Comparison of ENCODE assay signal across 21 cellular contexts in the genomic region with DNA sequence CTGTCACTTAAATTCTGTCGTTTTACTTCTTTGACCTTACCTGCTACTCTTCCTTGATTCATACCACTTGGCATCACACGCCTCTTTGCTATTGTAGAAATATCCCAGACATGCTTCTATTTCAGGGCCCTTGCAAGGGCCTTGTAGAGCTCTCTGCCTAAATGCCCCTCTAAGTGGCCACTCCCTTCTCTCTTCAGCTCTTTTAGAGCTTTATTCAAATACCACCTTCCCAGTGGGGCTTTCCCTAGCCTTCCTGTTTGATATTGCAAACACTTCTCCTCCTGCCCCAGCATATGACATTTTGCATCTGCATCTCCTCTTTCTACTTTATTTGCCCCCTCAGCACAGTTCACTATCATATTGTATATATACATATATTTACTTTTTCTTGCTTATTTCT. TPM values are rescaled to one million over a fixed set of nuclear protein-coding genes. Genes with fewer than 3 reads are reported as not detected.
DNase-seq lines count a peak whose midpoint lies in the region; ATAC-seq and TF ChIP-seq lines count a peak whose summit lies in the region.
"Had no signal": no experiment of that assay in that cellular context is flagged by ENCODE, and none has a peak within 500 bp of the region (broad histone marks: within the 10 kb centered on the region; RNA-seq: fewer than 3 reads in every experiment).

No MANE protein-coding gene starts in this region.

- DNase-seq in activated T-cell treated with anti-CD3 and anti-CD28 coated beads, Interleukin-2, amount 50 U/mL, for 4 hours = no peak
- DNase-seq in activated T-cell treated with anti-CD3 and anti-CD28 coated beads for 4 hours (no peak), GM23338 (ENCODE audit: low spot score) (peak; percentile 30), NOMO-1 treated with DMSO at 0.1 percent for 48 hours (lab: John Stamatoyannopoulos, UW; ENCODE audit: unreplicated experiment) (no peak), H9 (no peak)
- peak; percentile 24 for DNase-seq in stimulated activated naive B cell treated with anti-CD40 and anti-IgM and Interleukin-4, amounts not matched to agents 10 μg/mL and 1 μg/mL and 100 μg/mL, for 72 hours
- no peak for DNase-seq in stimulated activated CD4-positive, alpha-beta T cell treated with anti-CD3 and anti-CD28 coated beads, Interleukin-4, amount 100 ng/mL, for 1 hour
- DNase-seq: activated CD4-positive, alpha-beta T cell treated with anti-CD3 and anti-CD28 coated beads, Interleukin-2, amount 10 ng/mL, durations not matched to agents 24 days and 14 days; activated T-cell treated with anti-CD3 and anti-CD28 coated beads, Interleukin-2, amount 50 U/mL, for 48 hours; CD8-positive, alpha-beta memory T cell; effector memory CD4-positive, alpha-beta T cell; kidney; ovary; SHP77 treated with DMSO at 0.1 percent for 48 hours; stimulated activated naive CD4-positive, alpha-beta T cell treated with Interleukin-2 at 50 U/mL for 16 hours; T-helper 9 cell had no signal

- no peak overlapping the region for H3K18ac ChIP-seq in H9 (ENCODE audit: insufficient read length, low read depth, low read length)

- H2BK12ac ChIP-seq in H9 (ENCODE audit: insufficient read length, low read depth, low read length) = no peak overlapping the region

- H2BK20ac ChIP-seq in H9 (ENCODE audit: low read depth, low read length, poor library complexity, severe bottlenecking) = no peak overlapping the region

- no peak overlapping the region for H3K27ac Mint-ChIP-seq in GM23338
- peak overlapping the region; percentile 1 for H3K27ac Mint-ChIP-seq in stimulated activated naive B cell treated with anti-CD40 and anti-IgM and Interleukin-4, amounts not matched to agents 10 μg/mL and 1 μg/mL and 100 μg/mL, for 72 hours
- peak overlapping the region in 1 of 3 experiments; percentile 69; a peak in 3 of 7 replicates for H3K27ac Mint-ChIP-seq in H9
- H3K27ac Mint-ChIP-seq: activated CD4-positive, alpha-beta T cell treated with anti-CD3 and anti-CD28 coated beads, Interleukin-2, amount 10 ng/mL, durations not matched to agents 24 days and 14 days; CD8-positive, alpha-beta memory T cell had no signal

- H3K9me3 Mint-ChIP-seq in activated T-cell treated with anti-CD3 and anti-CD28 coated beads, Interleukin-2, amount 50 U/mL, for 4 hours = no peaks in the 10 kb centered on the region
- H3K9me3 Mint-ChIP-seq in GM23338 (no peaks in the 10 kb centered on the region), H9 (no peaks in the 10 kb centered on the region)
- H3K9me3 Mint-ChIP-seq in stimulated activated naive B cell treated with anti-CD40 and anti-IgM and Interleukin-4, amounts not matched to agents 10 μg/mL and 1 μg/mL and 100 μg/mL, for 72 hours = peaks cover 2 to 5% of the 10 kb centered on the region in 2 donors
- H3K9me3 Mint-ChIP-seq: activated CD4-positive, alpha-beta T cell treated with anti-CD3 and anti-CD28 coated beads, Interleukin-2, amount 10 ng/mL, durations not matched to agents 24 days and 14 days; CD8-positive, alpha-beta memory T cell; central memory CD8-positive, alpha-beta T cell had no signal

- H3K4me3 Mint-ChIP-seq in activated T-cell treated with anti-CD3 and anti-CD28 coated beads, Interleukin-2, amount 50 U/mL, for 4 hours = no peak overlapping the region
- H3K4me3 Mint-ChIP-seq in GM23338 (no peak overlapping the region), H9 (no peak overlapping the region)
- H3K4me3 Mint-ChIP-seq in stimulated activated naive B cell treated with anti-CD40 and anti-IgM and Interleukin-4, amounts not matched to agents 10 μg/mL and 1 μg/mL and 100 μg/mL, for 72 hours = peak overlapping the region; percentile 50 to 52
- H3K4me3 Mint-ChIP-seq: activated CD4-positive, alpha-beta T cell treated with anti-CD3 and anti-CD28 coated beads, Interleukin-2, amount 10 ng/mL, durations not matched to agents 24 days and 14 days; CD8-positive, alpha-beta memory T cell; central memory CD8-positive, alpha-beta T cell had no signal

- 0 out of 2 replicates have a peak, but pooled peaks cover 6% of the 10 kb centered on the region for H3F3A ChIP-seq in GM23338 (replicated peaks; ENCODE audit: low read depth)

- H3K79me2 ChIP-seq in GM23338 (replicated peaks; ENCODE audit: insufficient read depth) (no peaks in the 10 kb centered on the region), H9 (ENCODE audit: insufficient read depth, low read length) (no peaks in the 10 kb centered on the region)
- H3K79me2 ChIP-seq: hepatocyte had no signal

- H3K4me1 ChIP-seq in GM23338 (ENCODE audit: insufficient read depth) = peaks cover 5% of the 10 kb centered on the region; the same call in 1 of the 2 replicates
- no peaks in the 10 kb centered on the region for H3K4me1 ChIP-seq in H9 (ENCODE audit: insufficient read depth, low read length)
- H3K4me1 ChIP-seq: vagina had no signal

- no peak overlapping the region for H3K14ac ChIP-seq in H9 (ENCODE audit: insufficient read depth, low read length)

- no peak overlapping the region for H4K8ac ChIP-seq in H9 (replicated peaks; ENCODE audit: insufficient read length, low read depth, low read length)

- no peak overlapping the region for H3K4ac ChIP-seq in H9 (ENCODE audit: low read depth, low read length)

- no peak overlapping the region for H3K9ac ChIP-seq in H9 (ENCODE audit: extremely low read depth, insufficient read length, low read length)

- peak; percentile 40; the same call in 1 of the 2 replicates for TF ChIP-seq POLR2A in Raji (IDR thresholded peaks at IDR 0.05; ENCODE audit: insufficient read depth, low read depth, low read length)

- H3K36me3 Mint-ChIP-seq in activated T-cell treated with anti-CD3 and anti-CD28 coated beads, Interleukin-2, amount 50 U/mL, for 4 hours (ENCODE audit: insufficient read depth) = peaks cover 41% of the 10 kb centered on the region
- H3K36me3 Mint-ChIP-seq in GM23338 (ENCODE audit: low read depth) (peaks cover 21% of the 10 kb centered on the region), H9 (ENCODE audit: insufficient read depth in 1 of 3, low read depth in 3 of 3) (peaks cover 16 to 29% (median 22%) of the 10 kb centered on the region in 3 experiments; a peak in 6 of 7 replicates)
- peaks cover 23 to 31% of the 10 kb centered on the region in 2 donors for H3K36me3 Mint-ChIP-seq in stimulated activated naive B cell treated with anti-CD40 and anti-IgM and Interleukin-4, amounts not matched to agents 10 μg/mL and 1 μg/mL and 100 μg/mL, for 72 hours

- 0 out of 2 replicates have a peak overlapping the region, but pooled peaks have one; percentile 20 for H3K27ac ChIP-seq in GM23338 (ENCODE audit: low read depth)
- no peak overlapping the region for H3K27ac ChIP-seq in H9 (ENCODE audit: insufficient read length, low read depth, low read length)
- H3K27ac ChIP-seq: hepatocyte, ovary, skin epidermis, vagina had no signal

- WGBS in H9 (ENCODE audit: extremely low coverage, insufficient read length, low lambda C conversion rate) = no CpG with 5 or more reads among the region's 2 CpGs

- H3K79me1 ChIP-seq in H9 (ENCODE audit: insufficient read depth, low read depth, low read length, poor library complexity, severe bottlenecking) = no peaks in the 10 kb centered on the region

- H3K27me3 ChIP-seq in GM23338 (ENCODE audit: insufficient read depth) (no peaks in the 10 kb centered on the region), H9 (ENCODE audit: insufficient read depth, low read length) (no peaks in the 10 kb centered on the region)
- H3K27me3 ChIP-seq: hepatocyte, ovary, vagina had no signal

- H2AFZ ChIP-seq in GM23338 = no peak overlapping the region
- H2AFZ ChIP-seq in H9 (ENCODE audit: low read length) = no peak overlapping the region
- H2AFZ ChIP-seq: hepatocyte had no signal

- no peaks in the 10 kb centered on the region for H3K23me2 ChIP-seq in H9 (ENCODE audit: insufficient read length, low read depth, low read length, poor library complexity, severe bottlenecking)

- peaks cover 15% of the 10 kb centered on the region; the same call in 1 of the 2 replicates for H3K36me3 ChIP-seq in GM23338 (ENCODE audit: insufficient read depth)
- H3K36me3 ChIP-seq: ovary had no signal

- no peaks in the 10 kb centered on the region for H3K9me2 ChIP-seq in GM23338 (ENCODE audit: insufficient read depth)

- TF ChIP-seq CTCF in GM23338 (conservative IDR thresholded peaks at IDR 0.05; ENCODE audit: low read depth in 2 of 2) (no peak), H9 (conservative IDR thresholded peaks at IDR 0.05) (no peak)

- no peak overlapping the region for H2BK5ac ChIP-seq in H9 (ENCODE audit: insufficient read length, low read length)

- no peaks in the 10 kb centered on the region for H3K27me3 Mint-ChIP-seq in activated T-cell treated with anti-CD3 and anti-CD28 coated beads, Interleukin-2, amount 50 U/mL, for 4 hours (ENCODE audit: low read depth)
- H3K27me3 Mint-ChIP-seq in GM23338 (ENCODE audit: insufficient read depth, low read depth, poor library complexity) (peaks cover 2% of the 10 kb centered on the region), H9 (ENCODE audit: low read depth) (no peaks in the 10 kb centered on the region)
- no peaks in the 10 kb centered on the region for H3K27me3 Mint-ChIP-seq in stimulated activated naive B cell treated with anti-CD40 and anti-IgM and Interleukin-4, amounts not matched to agents 10 μg/mL and 1 μg/mL and 100 μg/mL, for 72 hours
- H3K27me3 Mint-ChIP-seq: activated CD4-positive, alpha-beta T cell treated with anti-CD3 and anti-CD28 coated beads, Interleukin-2, amount 10 ng/mL, durations not matched to agents 24 days and 14 days; CD8-positive, alpha-beta memory T cell; central memory CD8-positive, alpha-beta T cell had no signal

- H3K9me3 ChIP-seq in H9 (ENCODE audit: control insufficient read depth, low read depth, low read length) = no peaks in the 10 kb centered on the region
- H3K9me3 ChIP-seq: ovary, vagina had no signal

- H4K20me1 ChIP-seq in GM23338 (replicated peaks; ENCODE audit: insufficient read depth) (no peaks in the 10 kb centered on the region; the same call in 1 of the 2 replicates), H9 (ENCODE audit: control insufficient read depth, insufficient read depth, insufficient read length) (no peaks in the 10 kb centered on the region)

- H3K4me1 Mint-ChIP-seq in activated T-cell treated with anti-CD3 and anti-CD28 coated beads, Interleukin-2, amount 50 U/mL, for 4 hours (ENCODE audit: low read depth) = peaks cover 14% of the 10 kb centered on the region
- H3K4me1 Mint-ChIP-seq in GM23338 = peaks cover 35% of the 10 kb centered on the region
- H3K4me1 Mint-ChIP-seq in stimulated activated naive B cell treated with anti-CD40 and anti-IgM and Interleukin-4, amounts not matched to agents 10 μg/mL and 1 μg/mL and 100 μg/mL, for 72 hours = peaks cover 34 to 49% of the 10 kb centered on the region in 2 donors
- H3K4me1 Mint-ChIP-seq in H9 = peaks cover 10% of the 10 kb centered on the region in 2 experiments
- H3K4me1 Mint-ChIP-seq: CD8-positive, alpha-beta memory T cell; central memory CD8-positive, alpha-beta T cell had no signal

- no peak overlapping the region for H3K56ac ChIP-seq in H9 (ENCODE audit: insufficient read length, low read depth, low read length)

- no peak overlapping the region for H3K4me3 ChIP-seq in GM23338
- H3K4me3 ChIP-seq: hepatocyte, ovary, skin epidermis, vagina had no signal

- H2AK5ac ChIP-seq in H9 (ENCODE audit: insufficient read length, low read length) = no peak overlapping the region

- H4K5ac ChIP-seq in H9 (ENCODE audit: insufficient read length, low read depth, low read length) = no peak overlapping the region

- no peak overlapping the region for H3T11ph ChIP-seq in H9 (ENCODE audit: low read length)

- no peak overlapping the region for H4K91ac ChIP-seq in H9 (ENCODE audit: insufficient read length, low read depth, low read length)

- H3K23ac ChIP-seq in H9 (ENCODE audit: insufficient read length, low read depth, low read length) = no peak overlapping the region

- no peak overlapping the region for H2BK120ac ChIP-seq in H9 (ENCODE audit: low read depth, low read length, poor library complexity, severe bottlenecking)

- H3K4me2 ChIP-seq in GM23338 (no peak overlapping the region), H9 (ENCODE audit: insufficient read depth, insufficient read length, low read length) (no peak overlapping the region)
- H3K4me2 ChIP-seq: hepatocyte had no signal

- peak; percentile 18 to 33 for ATAC-seq in activated T-cell treated with anti-CD3 and anti-CD28 coated beads, Interleukin-2, amount 50 U/mL, for 4 hours
- ATAC-seq in GM23338 = peak; percentile 48
- peak; percentile 75 to 80 for ATAC-seq in stimulated activated naive B cell treated with anti-CD40 and anti-IgM and Interleukin-4, amounts not matched to agents 10 μg/mL and 1 μg/mL and 100 μg/mL, for 72 hours (replicated peaks)

- H2BK15ac ChIP-seq in H9 (ENCODE audit: low read depth, low read length) = no peak overlapping the region

RNA-seq across cellular contexts. Expression of gene PELI1, which starts 54.0 kb away (rescaled TPM):
- 10 to 100 TPM; 49.0 to 71.8 (median 68.1) TPM for total RNA-seq in activated T-cell treated with anti-CD3 and anti-CD28 coated beads, Interleukin-2, amount 50 U/mL, for 4 hours
- total RNA-seq in GM23338 (2014; rRNA removed; shearing (Covaris generic)) = 56.6 and 61.8 TPM in 2 replicates
- 25.9 and 32.4 TPM in 2 replicates for polyA plus RNA-seq in GM23338 (2016; fragmentation: Nextera tagmentation; extraction: Ambion mirVana)
- 61.0 and 65.1 TPM in 2 replicates for total RNA-seq in H9 (2021)

Comparison
In these comparisons a context has a peak if more than half of its experiments do, and no peak if none do; other contexts are left out.
1. ATAC-seq: peak in every context shown above with its lines; median percentile 78 in stimulated activated naive B cell treated with anti-CD40 and anti-IgM and Interleukin-4, amounts not matched to agents 10 μg/mL and 1 μg/mL and 100 μg/mL, for 72 hours; 48 in GM23338; 26 in activated T-cell treated with anti-CD3 and anti-CD28 coated beads, Interleukin-2, amount 50 U/mL, for 4 hours.
2. DNase-seq: peak in GM23338 (single experiment) and stimulated activated naive B cell treated with anti-CD40 and anti-IgM and Interleukin-4, amounts not matched to agents 10 μg/mL and 1 μg/mL and 100 μg/mL, for 72 hours (single experiment); none in activated T-cell treated with anti-CD3 and anti-CD28 coated beads, Interleukin-2, amount 50 U/mL, for 4 hours (single experiment), activated T-cell treated with anti-CD3 and anti-CD28 coated beads for 4 hours (single experiment), NOMO-1 treated with DMSO at 0.1 percent for 48 hours (single experiment), H9 (single experiment) and stimulated activated CD4-positive, alpha-beta T cell treated with anti-CD3 and anti-CD28 coated beads, Interleukin-4, amount 100 ng/mL, for 1 hour (single experiment).
3. H3K4me3 Mint-ChIP-seq: peak in stimulated activated naive B cell treated with anti-CD40 and anti-IgM and Interleukin-4, amounts not matched to agents 10 μg/mL and 1 μg/mL and 100 μg/mL, for 72 hours (2 of 2); none in activated T-cell treated with anti-CD3 and anti-CD28 coated beads, Interleukin-2, amount 50 U/mL, for 4 hours (single experiment), GM23338 (single experiment) and H9 (0 of 2).